Comparison of ENCODE assay signal across 1 cellular context in genomic region chr10:60570272-60570865, GRCh38.
TF ChIP-seq lines count a peak whose summit lies in the region.

No MANE protein-coding gene starts in this region.

TF ChIP-seq in SK-N-SH treated with all-trans-retinoic acid at 6 μM for 48 hours, 23 proteins besides CTCF, POLR2A, EP300 and RAD21 (continued from another document):
- TF ChIP-seq POU6F1 (CRISPR knock-in tag; IDR thresholded peaks at IDR 0.05; ENCODE audit: borderline replicate concordance, low read depth), result no peak
- TF ChIP-seq SNAI2 (CRISPR knock-in tag; IDR thresholded peaks at IDR 0.05), result no peak
- no peak for TF ChIP-seq OSR1 (CRISPR knock-in tag; IDR thresholded peaks at IDR 0.05)
- no peak for TF ChIP-seq GLIS3 (CRISPR knock-in tag; IDR thresholded peaks at IDR 0.05)
- no peak for TF ChIP-seq ZC3H10 (CRISPR knock-in tag; IDR thresholded peaks at IDR 0.05)
